ENCODE assay signal across 8 cellular contexts in genomic region chr1:38003261-38004250, GRCh38. TPM values are rescaled to one million over a fixed set of nuclear protein-coding genes. Genes with fewer than 3 reads are reported as not detected.
DNase-seq lines count a peak whose midpoint lies in the region; ATAC-seq and TF ChIP-seq lines count a peak whose summit lies in the region.

No MANE protein-coding gene starts in this region.

- no peak for DNase-seq in Calu3
- DNase-seq in PC-3, result no peak
- DNase-seq in erythroblast (lab: John Stamatoyannopoulos, UW), result peak; percentile 37 to 45
- DNase-seq in osteoblast (ENCODE audit: insufficient read length, low spot score, missing footprints), result peak; percentile 85
- no peak for DNase-seq in HK-2 (ENCODE audit: unreplicated experiment)
- no peak for DNase-seq in NCI-H2029 treated with DMSO at 0.1 percent for 48 hours (lab: John Stamatoyannopoulos, UW)

- H3K9me2 ChIP-seq in PC-3 (replicated peaks; ENCODE audit: low read length), result no peaks in the 10 kb centered on the region

- ATAC-seq in PC-3 (no peak), GM19023 (IDR thresholded peaks at IDR 0.05; ENCODE audit: unreplicated experiment) (no peak), GM18517 (IDR thresholded peaks at IDR 0.05; ENCODE audit: unreplicated experiment) (no peak)

- no peaks in the 10 kb centered on the region for H3K27me3 Mint-ChIP-seq in Calu3 (ENCODE audit: unreplicated experiment)

- no peak for TF ChIP-seq POLR2A in erythroblast (IDR thresholded peaks at IDR 0.05; ENCODE audit: low read length)

- no peaks in the 10 kb centered on the region for H4K20me1 ChIP-seq in PC-3 (ENCODE audit: low read length)
- H4K20me1 ChIP-seq in osteoblast (ENCODE audit: insufficient read depth, low read length), result peaks cover 8% of the 10 kb centered on the region

- no peaks in the 10 kb centered on the region for H3F3A ChIP-seq in PC-3 (ENCODE audit: low read length, unreplicated experiment)

- H3K4me3 ChIP-seq in PC-3 (ENCODE audit: low read length), result peak overlapping the region; percentile 75; the same call in 1 of the 2 replicates
- H3K4me3 ChIP-seq in osteoblast (ENCODE audit: insufficient read depth, low read length), result peak overlapping the region; percentile 77

- H3K4me3 Mint-ChIP-seq in Calu3 (ENCODE audit: low read depth, unreplicated experiment), result peak overlapping the region; percentile 94

- H3K36me3 ChIP-seq in PC-3 (ENCODE audit: low read depth, low read length) (no peaks in the 10 kb centered on the region), osteoblast (ENCODE audit: insufficient read depth, low read length) (peaks cover 7% of the 10 kb centered on the region)

- TF ChIP-seq CTCF in Calu3 (IDR thresholded peaks at IDR 0.05; ENCODE audit: unreplicated experiment) (no peak), PC-3 (conservative IDR thresholded peaks at IDR 0.05; ENCODE audit: low read depth, low read length) (no peak), osteoblast (IDR thresholded peaks at IDR 0.05; ENCODE audit: extremely low read depth, low read depth, low read length) (no peak)

- H3K27ac ChIP-seq in PC-3 (ENCODE audit: low read length) (no peak overlapping the region), osteoblast (ENCODE audit: low read depth, low read length) (peak overlapping the region; percentile 75)

- H2AFZ ChIP-seq in PC-3 (ENCODE audit: low read length) (no peak overlapping the region), osteoblast (ENCODE audit: low read length) (peak overlapping the region; percentile 13)

- H3K4me1 Mint-ChIP-seq in Calu3 (ENCODE audit: low read depth, unreplicated experiment), result peaks cover 39% of the 10 kb centered on the region

- H3K4me1 ChIP-seq in PC-3 (ENCODE audit: insufficient read depth, low read length) (peaks cover 36% of the 10 kb centered on the region), osteoblast (ENCODE audit: insufficient read depth, low read length) (peaks cover 45% of the 10 kb centered on the region)

- H3K9ac ChIP-seq in PC-3 (ENCODE audit: low read length), result no peak overlapping the region

- CTCF ChIA-PET in Calu3 (lab: Charles Lee) (interaction anchor here (0.6 to 0.7 kb wide), 3 partner anchors 84 to 217 kb away, joined by 3 to 5 read pairs (median 5); no protein-coding TSS in a partner anchor), PC-3 (lab: Charles Lee) (no interaction called here)

- intact Hi-C loops in Calu3 (cut with micrococcal nuclease; ENCODE audit: unreplicated experiment), result loop anchor here (2.0 kb wide), 1 partner anchor 15 kb away; no protein-coding TSS in a partner anchor
- intact Hi-C loops in PC-3 (cut with micrococcal nuclease), result no loop called here

- no peaks in the 10 kb centered on the region for H3K9me3 Mint-ChIP-seq in Calu3 (ENCODE audit: low read depth, unreplicated experiment)

- H3K4me2 ChIP-seq in PC-3 (ENCODE audit: low read length), result peak overlapping the region; percentile 98; the same call in 1 of the 2 replicates
- peak overlapping the region; percentile 97 for H3K4me2 ChIP-seq in osteoblast (ENCODE audit: insufficient read depth, low read length)

- BruUV-seq in Calu3 (replicated peaks; lab: Mats Ljungman, UMichigan) (no TSS peak), PC-3 (replicated peaks; lab: Mats Ljungman, UMichigan) (no TSS peak)

- no peaks in the 10 kb centered on the region for H3K27me3 ChIP-seq in PC-3 (ENCODE audit: low read length)
- H3K27me3 ChIP-seq in osteoblast (ENCODE audit: insufficient read depth, low read length), result no peaks in the 10 kb centered on the region

- peaks cover 15% of the 10 kb centered on the region; the same call in 1 of the 2 replicates for H3K79me2 ChIP-seq in PC-3 (ENCODE audit: low read length)
- peaks cover 43% of the 10 kb centered on the region for H3K79me2 ChIP-seq in osteoblast (ENCODE audit: insufficient read depth, low read length)

- POLR2A ChIA-PET in PC-3 (lab: Charles Lee; ENCODE audit: unreplicated experiment), result no interaction called here

- H3K27ac Mint-ChIP-seq in Calu3 (ENCODE audit: unreplicated experiment), result peak overlapping the region; percentile 76

- peaks cover 31% of the 10 kb centered on the region for H3K36me3 Mint-ChIP-seq in Calu3 (ENCODE audit: insufficient read depth, unreplicated experiment)

- H3K9me3 ChIP-seq in PC-3 (ENCODE audit: low read length), result no peaks in the 10 kb centered on the region
- no peaks in the 10 kb centered on the region for H3K9me3 ChIP-seq in osteoblast (ENCODE audit: low read depth, low read length)

RNA-seq across cellular contexts. Expression of gene FHL3, which starts 1.8 kb away (rescaled TPM):
- 16.9 and 20.4 TPM in 2 replicates for total RNA-seq in Calu3 (2022)
- 3.6 and 6.3 TPM in 2 replicates for total RNA-seq in PC-3 (2014; rRNA removed)
- total RNA-seq in osteoblast, result 21.4 and 25.6 TPM in 2 replicates

RNA-seq across cellular contexts. Expression of gene UTP11, which starts 9.0 kb away (rescaled TPM):
- total RNA-seq in Calu3 (2022), result 38.5 and 43.0 TPM in 2 replicates
- total RNA-seq in PC-3 (2014; rRNA removed), result 33.8 and 48.1 TPM in 2 replicates
- 38.7 and 39.8 TPM in 2 replicates for total RNA-seq in osteoblast

RNA-seq across cellular contexts. Expression of gene SF3A3, which starts 13.7 kb away (rescaled TPM):
- total RNA-seq in Calu3 (2022) (75.3 and 91.7 TPM in 2 replicates), PC-3 (2014; rRNA removed) (103 and 142 TPM in 2 replicates), osteoblast (68.7 and 76.7 TPM in 2 replicates)

RNA-seq across cellular contexts. Expression of gene POU3F1, which starts 43.0 kb away (rescaled TPM):
- total RNA-seq in Calu3 (2022) (not detected in 2 replicates), PC-3 (2014; rRNA removed) (not detected in 2 replicates), osteoblast (under 0.01 TPM in 2 replicates)

RNA-seq across cellular contexts. Expression of gene INPP5B, which starts 56.7 kb away (rescaled TPM):
- total RNA-seq in Calu3 (2022) (18.0 and 21.5 TPM in 2 replicates), PC-3 (2014; rRNA removed) (10.5 and 12.1 TPM in 2 replicates), osteoblast (39.4 and 48.6 TPM in 2 replicates)

Comparison
In these comparisons a context has a peak if more than half of its experiments do, and no peak if none do; other contexts are left out.
1. DNase-seq: peak in erythroblast (2 of 2) and osteoblast (single experiment); none in Calu3 (single experiment), PC-3 (single experiment), HK-2 (single experiment) and NCI-H2029 treated with DMSO at 0.1 percent for 48 hours (single experiment).